ENCODE assay signal across 15 cellular contexts in the genomic region with DNA sequence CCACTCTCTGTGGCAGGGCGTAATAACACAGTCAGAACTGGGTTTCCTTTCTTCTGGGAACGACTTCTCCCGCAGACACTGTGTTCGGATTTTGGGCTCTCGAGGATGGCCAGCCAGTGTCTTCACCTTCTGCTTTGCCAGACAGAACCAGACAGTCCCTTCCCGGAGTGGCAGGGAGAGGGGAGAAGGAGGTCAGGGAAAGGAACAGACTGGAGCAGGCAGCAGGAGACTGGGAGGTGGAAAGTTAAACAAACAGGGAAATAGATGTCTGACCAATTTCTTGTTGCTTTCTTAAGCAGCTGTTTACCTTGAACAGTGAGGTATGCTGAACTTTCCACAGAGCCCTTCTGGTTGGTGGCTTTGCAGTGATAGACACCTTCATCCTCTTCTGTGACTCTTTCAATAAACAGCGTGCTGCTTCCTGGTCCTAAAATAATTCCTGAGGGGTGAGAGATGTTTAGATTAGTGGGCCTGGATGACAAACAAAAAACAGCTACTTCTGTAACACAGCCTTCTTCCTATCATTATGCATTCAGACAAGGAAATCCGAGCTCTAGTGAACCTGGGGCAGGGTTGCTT.
A peak's percentile ranks its signal among the peaks of the same experiment; 100 is the strongest.
DNase-seq lines count a peak whose midpoint lies in the region; ATAC-seq and TF ChIP-seq lines count a peak whose summit lies in the region.
"Had no signal": no experiment of that assay in that cellular context is flagged by ENCODE, and none has a peak within 500 bp of the region (broad histone marks: within the 10 kb centered on the region; RNA-seq: fewer than 3 reads in every experiment).

No MANE protein-coding gene starts in this region.

- H2BK5ac ChIP-seq in mesendoderm (ENCODE audit: low read length) = peak overlapping the region; percentile 81

- ATAC-seq in CD4-positive, CD25-positive, alpha-beta regulatory T cell (ENCODE audit: low read depth in 2 of 2) = no peak
- ATAC-seq in HG03095 (IDR thresholded peaks at IDR 0.05; ENCODE audit: unreplicated experiment) = no peak
- no peak for ATAC-seq in HG03175 (IDR thresholded peaks at IDR 0.05; ENCODE audit: unreplicated experiment)
- no peak for ATAC-seq in psoas muscle
- ATAC-seq: pancreas had no signal

- peaks cover 5 to 26% (median 8%) of the 10 kb centered on the region in 4 donors for H3K4me1 Mint-ChIP-seq in CD4-positive, CD25-positive, alpha-beta regulatory T cell

- H2BK120ac ChIP-seq in mesendoderm (ENCODE audit: low read depth, low read length) = peak overlapping the region; percentile 75

- H4K5ac ChIP-seq in mesendoderm (ENCODE audit: low read length) = no peak overlapping the region

- peaks cover 7% of the 10 kb centered on the region for H3K4me1 ChIP-seq in CD4-positive, CD25-positive, alpha-beta regulatory T cell (ENCODE audit: control insufficient read depth, insufficient read depth, low read length, poor library complexity, severe bottlenecking)
- peaks cover 8% of the 10 kb centered on the region for H3K4me1 ChIP-seq in adipocyte (ENCODE audit: control insufficient read depth, insufficient read depth, low read length)
- H3K4me1 ChIP-seq in mesendoderm (ENCODE audit: control insufficient read depth, low read depth, low read length) = peaks cover 11% of the 10 kb centered on the region
- no peaks in the 10 kb centered on the region for H3K4me1 ChIP-seq in psoas muscle
- H3K4me1 ChIP-seq: pancreas had no signal

- H3K18ac ChIP-seq in mesendoderm (ENCODE audit: low read length) = peak overlapping the region; percentile 45

- no peak overlapping the region for H3K4ac ChIP-seq in mesendoderm (ENCODE audit: low read depth, low read length)

- intact Hi-C loops in psoas muscle (cut with DNase I) = no loop called here

- H2AK5ac ChIP-seq in mesendoderm (ENCODE audit: low read length) = no peak overlapping the region

- no peak overlapping the region for H2BK15ac ChIP-seq in mesendoderm (replicated peaks; ENCODE audit: low read depth)

- H3K27ac ChIP-seq in CD4-positive, CD25-positive, alpha-beta regulatory T cell (ENCODE audit: insufficient read depth, low read length, poor library complexity, severe bottlenecking) = no peak overlapping the region
- no peak overlapping the region for H3K27ac ChIP-seq in mesendoderm (ENCODE audit: low read depth, low read length)
- H3K27ac ChIP-seq in psoas muscle = no peak overlapping the region
- H3K27ac ChIP-seq: pancreas had no signal

- no peak overlapping the region for H3K23ac ChIP-seq in mesendoderm (ENCODE audit: low read length)

- peak overlapping the region in 2 of 3 donors; percentile 16 to 63 for H3K27ac Mint-ChIP-seq in CD4-positive, CD25-positive, alpha-beta regulatory T cell
- H3K27ac Mint-ChIP-seq: activated naive CD4-positive, alpha-beta T cell treated with anti-CD3 and anti-CD28 coated beads, Interleukin-2, amount 50 U/mL, for 72 hours had no signal

- no peaks in the 10 kb centered on the region for H3K27me3 Mint-ChIP-seq in CD4-positive, CD25-positive, alpha-beta regulatory T cell

- no peaks in the 10 kb centered on the region for H3K36me3 Mint-ChIP-seq in CD4-positive, CD25-positive, alpha-beta regulatory T cell

- H4K8ac ChIP-seq in mesendoderm (ENCODE audit: low read depth, low read length) = no peak overlapping the region

- H3K27me3 ChIP-seq in CD4-positive, CD25-positive, alpha-beta regulatory T cell (ENCODE audit: control insufficient read depth, insufficient read depth, low read length) = no peaks in the 10 kb centered on the region
- H3K27me3 ChIP-seq in adipocyte (replicated peaks; ENCODE audit: control insufficient read depth, insufficient read depth, low read length) (no peaks in the 10 kb centered on the region), mesendoderm (ENCODE audit: insufficient read depth, low read length, poor library complexity) (no peaks in the 10 kb centered on the region), psoas muscle (ENCODE audit: insufficient read depth in 3 of 3, low read length in 2 of 3) (peaks cover 0 to 4% (median 0%) of the 10 kb centered on the region in 3 donors)
- H3K27me3 ChIP-seq: pancreas had no signal

- H3K4me3 ChIP-seq in CD4-positive, CD25-positive, alpha-beta regulatory T cell (ENCODE audit: low read depth, low read length) = no peak overlapping the region
- H3K4me3 ChIP-seq in adipocyte (ENCODE audit: low read length) (no peak overlapping the region), mesendoderm (ENCODE audit: low read length) (no peak overlapping the region), psoas muscle (no peak overlapping the region)
- H3K4me3 ChIP-seq: pancreas had no signal

- peak overlapping the region; percentile 73 for H3K56ac ChIP-seq in mesendoderm (ENCODE audit: low read length)

- H3K9me3 ChIP-seq in CD4-positive, CD25-positive, alpha-beta regulatory T cell (ENCODE audit: control insufficient read depth in 2 of 2, low read length in 2 of 2) = no peaks in the 10 kb centered on the region
- H3K9me3 ChIP-seq in adipocyte (ENCODE audit: control insufficient read depth, low read length) (no peaks in the 10 kb centered on the region), psoas muscle (no peaks in the 10 kb centered on the region)
- H3K9me3 ChIP-seq: pancreas, SK-N-SH had no signal

- no peaks in the 10 kb centered on the region for H3K36me3 ChIP-seq in CD4-positive, CD25-positive, alpha-beta regulatory T cell (ENCODE audit: control insufficient read depth, insufficient read depth, low read length)
- no peaks in the 10 kb centered on the region for H3K36me3 ChIP-seq in adipocyte (ENCODE audit: control insufficient read depth, insufficient read depth, low read length, severe bottlenecking)
- H3K36me3 ChIP-seq in mesendoderm (ENCODE audit: control insufficient read depth, insufficient read depth, low read length) = no peaks in the 10 kb centered on the region
- H3K36me3 ChIP-seq in psoas muscle (ENCODE audit: insufficient read depth in 1 of 2, low read depth in 1 of 2) = no peaks in the 10 kb centered on the region
- H3K36me3 ChIP-seq: pancreas had no signal

- H3K79me2 ChIP-seq in mesendoderm (ENCODE audit: control insufficient read depth, insufficient read depth, low read length) = no peaks in the 10 kb centered on the region

- WGBS in mesendoderm (ENCODE audit: extremely low coverage, insufficient coverage, low lambda C conversion rate) = no CpG with 5 or more reads among the region's 8 CpGs
- 73 to 76% (median 76%) methylated on average over 8 of the region's 8 CpGs for WGBS in psoas muscle, 3 donors

- peak overlapping the region in 2 of 4 donors; percentile 13 to 28 for H3K4me3 Mint-ChIP-seq in CD4-positive, CD25-positive, alpha-beta regulatory T cell

- H3K9me3 Mint-ChIP-seq in CD4-positive, CD25-positive, alpha-beta regulatory T cell = peaks cover 0 to 6% (median 0%) of the 10 kb centered on the region in 7 donors

- TF ChIP-seq CTCF in psoas muscle (IDR thresholded peaks at IDR 0.05) = no peak

- no peak overlapping the region for H3K4me2 ChIP-seq in mesendoderm (ENCODE audit: low read length)
- H3K4me2 ChIP-seq: SK-N-SH had no signal

- H3K9ac ChIP-seq in adipocyte (ENCODE audit: low read length) (no peak overlapping the region), mesendoderm (ENCODE audit: low read length) (no peak overlapping the region)
- H3K9ac ChIP-seq: SK-N-SH had no signal

- H3K79me1 ChIP-seq in mesendoderm (ENCODE audit: low read length) = no peaks in the 10 kb centered on the region

- peak in 1 of 3 donors; percentile 34 for DNase-seq in CD4-positive, CD25-positive, alpha-beta regulatory T cell
- DNase-seq in H4 (ENCODE audit: low spot score) (peak; percentile 14), adipocyte (ENCODE audit: low read depth) (peak; percentile 27), mesendoderm (peak; percentile 25), psoas muscle (no peak), HuH-7.5 (ENCODE audit: low spot score) (no peak)
- DNase-seq: DMS79 treated with DMSO at 0.1 percent for 48 hours, kidney, NCI-H187, NCI-H524, pancreas, SK-N-SH had no signal

Comparison
In these comparisons a context has a peak if more than half of its experiments do, and no peak if none do; other contexts are left out.
1. DNase-seq: peak in H4 (single experiment), adipocyte (single experiment) and mesendoderm (single experiment); none in psoas muscle (0 of 2) and HuH-7.5 (single experiment).